9 cellular contexts compared by ENCODE assay signal in genomic region chr19:11453468-11454341, GRCh38. TPM values are rescaled to one million over a fixed set of nuclear protein-coding genes. Genes with fewer than 3 reads are reported as not detected.
A peak's percentile ranks its signal among the peaks of the same experiment; 100 is the strongest.
DNase-seq lines count a peak whose midpoint lies in the region; ATAC-seq, FAIRE-seq and TF ChIP-seq lines count a peak whose summit lies in the region.
"Had no signal": no experiment of that assay in that cellular context is flagged by ENCODE, and none has a peak within 500 bp of the region (broad histone marks: within the 10 kb centered on the region; RNA-seq: fewer than 3 reads in every experiment).

No MANE protein-coding gene starts in this region.

- no peak overlapping the region for H2BK120ac ChIP-seq in trophoblast cell (ENCODE audit: insufficient read depth, low read length, poor library complexity)

- no peak overlapping the region for H3K14ac ChIP-seq in trophoblast cell (ENCODE audit: low read length)

- no peak for FAIRE-seq in bronchial epithelial cell (lab: Jason Lieb, UNC)

- H3K27ac ChIP-seq in MM.1S (ENCODE audit: low read length) (no peak overlapping the region), trophoblast cell (ENCODE audit: low read depth, low read length) (no peak overlapping the region)

- H4K20me1 ChIP-seq in MM.1S (ENCODE audit: insufficient read depth, low read length), result no peaks in the 10 kb centered on the region

- H4K91ac ChIP-seq in trophoblast cell (ENCODE audit: low read depth, low read length), result no peak overlapping the region

- no peak for ATAC-seq in HG02870 (IDR thresholded peaks at IDR 0.05; ENCODE audit: unreplicated experiment)

- H3K36me3 ChIP-seq in MM.1S (replicated peaks; ENCODE audit: insufficient read depth, low read length) (no peaks in the 10 kb centered on the region), bronchial epithelial cell (ENCODE audit: control insufficient read depth, insufficient read depth, low read length) (peaks cover 3% of the 10 kb centered on the region), trophoblast cell (ENCODE audit: control insufficient read depth in 1 of 2, insufficient read depth in 2 of 2, low read length in 2 of 2) (peaks cover 13 to 18% of the 10 kb centered on the region in 2 experiments)

- H3K79me2 ChIP-seq in MM.1S (ENCODE audit: low read length) (no peaks in the 10 kb centered on the region), trophoblast cell (ENCODE audit: control insufficient read depth, insufficient read depth, low read length, poor library complexity) (no peaks in the 10 kb centered on the region)

- no peak overlapping the region for H2AK5ac ChIP-seq in trophoblast cell (ENCODE audit: low read length)

- peak; percentile 58 for TF ChIP-seq CTCF in MM.1S (IDR thresholded peaks at IDR 0.05; ENCODE audit: low read length)
- peak; percentile 17 for TF ChIP-seq CTCF in bronchial epithelial cell (IDR thresholded peaks at IDR 0.05; ENCODE audit: insufficient read depth, low read length, severe bottlenecking)

- H3K4me2 ChIP-seq in MM.1S (ENCODE audit: low read depth, low read length) (peak overlapping the region; percentile 45; the same call in 1 of the 2 replicates), trophoblast cell (ENCODE audit: low read length) (no peak overlapping the region)

- H3K79me1 ChIP-seq in trophoblast cell (ENCODE audit: low read length), result no peaks in the 10 kb centered on the region

- H3K18ac ChIP-seq in trophoblast cell (ENCODE audit: low read length), result no peak overlapping the region

- no peaks in the 10 kb centered on the region for H3K9me3 ChIP-seq in MM.1S (replicated peaks; ENCODE audit: insufficient read depth, low read length)
- H3K9me3 ChIP-seq in trophoblast cell (ENCODE audit: insufficient read depth, low read depth, low read length), result peaks cover 3% of the 10 kb centered on the region

- H4K8ac ChIP-seq in trophoblast cell (ENCODE audit: low read depth, low read length), result peak overlapping the region; percentile 18

- no peaks in the 10 kb centered on the region for H3F3A ChIP-seq in MM.1S (ENCODE audit: insufficient read depth, low read length)

- peak; percentile 20 for DNase-seq in NCI-H82 (lab: John Stamatoyannopoulos, UW)
- no peak for DNase-seq in NCI-H82 treated with DMSO at 0.1 percent for 48 hours (lab: John Stamatoyannopoulos, UW; ENCODE audit: unreplicated experiment)
- no peak for DNase-seq in MM.1S
- no peak for DNase-seq in bronchial epithelial cell (ENCODE audit: low read depth)
- DNase-seq in trophoblast cell, result no peak
- no peak for DNase-seq in activated CD4-positive, CD25-positive, alpha-beta regulatory T cell (lab: John Stamatoyannopoulos, UW)
- no peak for DNase-seq in hippocampal formation (lab: John Stamatoyannopoulos, UW)

- H3K9ac ChIP-seq in MM.1S (ENCODE audit: low read length) (no peak overlapping the region), trophoblast cell (ENCODE audit: low read length) (no peak overlapping the region)

- no peak overlapping the region for H4K12ac ChIP-seq in trophoblast cell (ENCODE audit: low read depth, low read length)

- H3K4ac ChIP-seq in trophoblast cell (ENCODE audit: low read depth, low read length), result no peak overlapping the region

- H3K23ac ChIP-seq in trophoblast cell (ENCODE audit: low read length), result no peak overlapping the region

- H3K4me3 ChIP-seq in MM.1S (ENCODE audit: low read length), result no peak overlapping the region
- H3K4me3 ChIP-seq in bronchial epithelial cell (ENCODE audit: low read depth, low read length), result no peak overlapping the region
- H3K4me3 ChIP-seq in trophoblast cell (ENCODE audit: low read depth, low read length), result no peak overlapping the region

- peak overlapping the region; percentile 42; the same call in 1 of the 2 replicates for H2AFZ ChIP-seq in MM.1S (ENCODE audit: low read length)
- no peak overlapping the region for H2AFZ ChIP-seq in trophoblast cell (ENCODE audit: insufficient read depth, low read length, poor library complexity)

- no peaks in the 10 kb centered on the region for H3K9me2 ChIP-seq in MM.1S (replicated peaks; ENCODE audit: insufficient read depth, low read length)

- no CpG with 5 or more reads among the region's 27 CpGs for WGBS in trophoblast cell (ENCODE audit: extremely low coverage, insufficient coverage, insufficient read length)

- H2BK5ac ChIP-seq in trophoblast cell (ENCODE audit: low read depth, low read length, poor library complexity), result no peak overlapping the region

- no peaks in the 10 kb centered on the region for H3K4me1 ChIP-seq in MM.1S (ENCODE audit: low read length)
- no peaks in the 10 kb centered on the region for H3K4me1 ChIP-seq in trophoblast cell (ENCODE audit: control insufficient read depth in 1 of 2, insufficient read depth in 2 of 2, low read length in 2 of 2)

- no peak overlapping the region for H2BK12ac ChIP-seq in trophoblast cell (ENCODE audit: low read length)

- H3K27me3 ChIP-seq in MM.1S (replicated peaks; ENCODE audit: insufficient read depth, low read length), result peaks cover 20% of the 10 kb centered on the region
- H3K27me3 ChIP-seq in bronchial epithelial cell (ENCODE audit: control insufficient read depth, insufficient read depth, low read length), result no peaks in the 10 kb centered on the region
- no peaks in the 10 kb centered on the region for H3K27me3 ChIP-seq in trophoblast cell (ENCODE audit: insufficient read depth, low read length)

RNA-seq across cellular contexts. Expression of gene PRKCSH, which starts 18.3 kb away (rescaled TPM):
- total RNA-seq in bronchial epithelial cell, result 67.9 and 75.8 TPM in 2 replicates
- polyA plus RNA-seq in trophoblast cell (2013), result 250 TPM in 2 replicates

RNA-seq across cellular contexts. Expression of gene ODAD3, which starts 18.8 kb away (rescaled TPM):
- total RNA-seq in bronchial epithelial cell, result not detected in 2 replicates
- 0.18 and 0.42 TPM in 2 replicates for polyA plus RNA-seq in trophoblast cell (2013)

RNA-seq across cellular contexts. Expression of gene ELAVL3, which starts 27.1 kb away (rescaled TPM):
- not detected in 2 replicates for total RNA-seq in bronchial epithelial cell
- 0.07 and 0.10 TPM in 2 replicates for polyA plus RNA-seq in trophoblast cell (2013)
- polyA plus RNA-seq: esophagus had no signal

RNA-seq across cellular contexts. Expression of gene RGL3, which starts 34.6 kb away (rescaled TPM):
- 0.26 TPM in 2 replicates for total RNA-seq in bronchial epithelial cell
- 27.2 and 29.7 TPM in 2 replicates for polyA plus RNA-seq in trophoblast cell (2013)

RNA-seq across cellular contexts. Expression of gene ZNF653, which starts 51.9 kb away (rescaled TPM):
- 5.3 and 8.3 TPM in 2 replicates for total RNA-seq in bronchial epithelial cell
- polyA plus RNA-seq in trophoblast cell (2013), result 5.9 and 6.1 TPM in 2 replicates
